ENCODE assay signal across 8 cellular contexts in the genomic region with DNA sequence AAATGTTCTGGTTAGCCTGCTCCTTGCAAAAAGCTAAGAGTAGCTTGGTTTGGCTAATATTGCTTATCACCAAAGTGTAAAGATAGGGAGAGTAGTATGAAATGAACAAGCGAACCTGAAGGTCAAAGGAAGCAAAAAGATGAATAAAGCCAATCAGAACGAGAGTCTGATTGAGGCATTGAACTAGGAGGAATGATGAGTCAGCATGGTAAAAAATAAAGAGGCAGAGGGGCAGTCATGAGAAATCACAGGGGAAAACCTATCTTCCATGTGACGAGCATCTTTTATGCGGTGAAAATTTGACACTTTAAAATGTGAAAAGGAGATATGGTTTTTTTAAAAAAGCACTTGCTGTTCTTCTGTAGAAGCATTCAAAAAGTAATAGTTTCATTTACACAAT.
"Had no signal": no experiment of that assay in that cellular context is flagged by ENCODE, and none has a peak within 500 bp of the region (broad histone marks: within the 10 kb centered on the region; RNA-seq: fewer than 3 reads in every experiment).

No MANE protein-coding gene starts in this region.

- H3K4me3 Mint-ChIP-seq: H9 had no signal

- DNase-seq: GOT3, H9, HCEC 1CT, IMR-90, Karpas-422, KBM-7 had no signal

- H3K27ac ChIP-seq: KMS-11 had no signal

- H3K4me2 ChIP-seq: KMS-11 had no signal

- FAIRE-seq: H54 had no signal

- H3K9ac ChIP-seq: KMS-11 had no signal
